ENCODE assay signal across 1 cellular context in the genomic region with DNA sequence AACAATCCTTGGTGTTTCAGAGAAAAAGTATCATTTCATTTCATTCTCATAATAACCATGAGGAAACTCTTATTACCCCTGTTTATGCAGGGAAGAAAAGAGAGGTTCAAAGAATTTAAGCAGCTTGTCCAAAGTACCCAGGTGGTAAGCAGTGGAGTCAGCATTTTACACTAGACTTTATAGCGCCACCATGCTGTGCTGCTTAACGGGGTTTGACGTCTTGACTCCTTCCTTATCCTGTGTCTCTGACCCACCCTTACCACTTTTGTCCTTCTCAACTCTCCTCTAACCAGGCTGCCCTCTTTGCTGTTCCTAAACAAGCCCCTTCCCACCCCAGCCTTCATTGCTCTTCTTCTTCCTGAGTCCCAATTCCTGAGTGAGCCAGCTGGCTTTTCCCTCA.
TF ChIP-seq lines count a peak whose summit lies in the region.

No MANE protein-coding gene starts in this region.

TF ChIP-seq in K562, 482 proteins besides CTCF, POLR2A, EP300 and RAD21:
- TF ChIP-seq ZC3H8 (IDR thresholded peaks at IDR 0.05) (no peak), YBX1 (IDR thresholded peaks at IDR 0.05) (no peak), HDAC2 (IDR thresholded peaks at IDR 0.05) (no peak), ZNF3 (CRISPR knock-in tag; IDR thresholded peaks at IDR 0.05) (no peak), ZNF121 (CRISPR knock-in tag; conservative IDR thresholded peaks at IDR 0.05) (no peak), XRCC4 (IDR thresholded peaks at IDR 0.05; ENCODE audit: extremely low read depth, insufficient read depth, insufficient read length) (no peak), BDP1 (IDR thresholded peaks at IDR 0.05; ENCODE audit: insufficient read depth, insufficient read length) (no peak), NCOA1 (IDR thresholded peaks at IDR 0.05; ENCODE audit: low read depth) (no peak), NELFE (IDR thresholded peaks at IDR 0.05; ENCODE audit: insufficient read depth, insufficient read length) (no peak), MAFG (tag; conservative IDR thresholded peaks at IDR 0.05) (peak; percentile 36; the same call in 1 of the 2 replicates), ZNF316 (IDR thresholded peaks at IDR 0.05) (peak; percentile 45; the same call in 1 of the 2 replicates), HMGN3 (IDR thresholded peaks at IDR 0.05; ENCODE audit: borderline replicate concordance, extremely low read depth, insufficient read length, low read depth, low read length) (no peak), DEAF1 (CRISPR knock-in tag; IDR thresholded peaks at IDR 0.05) (no peak)
